ENCODE assay signal across 9 cellular contexts in genomic region chr2:127218843-127219715, GRCh38. TPM values are rescaled to one million over a fixed set of nuclear protein-coding genes. Genes with fewer than 3 reads are reported as not detected.
DNase-seq lines count a peak whose midpoint lies in the region; ATAC-seq and TF ChIP-seq lines count a peak whose summit lies in the region.
"Had no signal": no experiment of that assay in that cellular context is flagged by ENCODE, and none has a peak within 500 bp of the region (broad histone marks: within the 10 kb centered on the region; RNA-seq: fewer than 3 reads in every experiment).

No MANE protein-coding gene starts in this region.

- WGBS in trophoblast cell (ENCODE audit: extremely low coverage, insufficient coverage, insufficient read length), result no CpG with 5 or more reads among the region's 64 CpGs

- peak overlapping the region; percentile 5 for H2BK120ac ChIP-seq in trophoblast cell (ENCODE audit: insufficient read depth, low read length, poor library complexity)

- H4K91ac ChIP-seq in trophoblast cell (ENCODE audit: low read depth, low read length), result peak overlapping the region; percentile 76

- peak overlapping the region; percentile 29 for H3K4ac ChIP-seq in trophoblast cell (ENCODE audit: low read depth, low read length)

- peak overlapping the region; percentile 31 for H2AK5ac ChIP-seq in trophoblast cell (ENCODE audit: low read length)

- H3K4me1 ChIP-seq in CD8-positive, alpha-beta memory T cell (ENCODE audit: insufficient read depth, low read length), result peaks cover 7% of the 10 kb centered on the region
- peaks cover 12 to 18% of the 10 kb centered on the region in 2 experiments for H3K4me1 ChIP-seq in trophoblast cell (ENCODE audit: control insufficient read depth in 1 of 2, insufficient read depth in 2 of 2, low read length in 2 of 2)

- no peaks in the 10 kb centered on the region for H3K9me3 ChIP-seq in CD8-positive, alpha-beta memory T cell (ENCODE audit: low read length)
- no peaks in the 10 kb centered on the region for H3K9me3 ChIP-seq in trophoblast cell (ENCODE audit: insufficient read depth, low read depth, low read length)

- H3K4me2 ChIP-seq in trophoblast cell (ENCODE audit: low read length), result peak overlapping the region; percentile 98

- no peaks in the 10 kb centered on the region for H3K79me2 ChIP-seq in trophoblast cell (ENCODE audit: control insufficient read depth, insufficient read depth, low read length, poor library complexity)

- peak overlapping the region; percentile 9 for H2BK5ac ChIP-seq in trophoblast cell (ENCODE audit: low read depth, low read length, poor library complexity)

- no peak for DNase-seq in CD8-positive, alpha-beta memory T cell
- DNase-seq in SK-N-DZ (ENCODE audit: low spot score) (peak; percentile 45), fibroblast of the aortic adventitia (ENCODE audit: low read depth) (no peak), trophoblast cell (no peak), GF-D8 (lab: John Stamatoyannopoulos, UW) (no peak)
- no peak for DNase-seq in activated CD4-positive, CD25-positive, alpha-beta regulatory T cell treated with anti-CD3 and anti-CD28 coated beads, Interleukin-2, amount 50 U/mL, for 72 hours

- no peak overlapping the region for H3K4me3 ChIP-seq in CD8-positive, alpha-beta memory T cell (ENCODE audit: low read length)
- H3K4me3 ChIP-seq in fibroblast of the aortic adventitia (ENCODE audit: low read depth, low read length), result peak overlapping the region; percentile 51
- peak overlapping the region; percentile 72 for H3K4me3 ChIP-seq in trophoblast cell (ENCODE audit: low read depth, low read length)

- CTCF ChIA-PET in CD8-positive, alpha-beta memory T cell (lab: Charles Lee), result no interaction called here

- H3K27me3 ChIP-seq in CD8-positive, alpha-beta memory T cell (ENCODE audit: insufficient read depth, low read length, poor library complexity, severe bottlenecking), result peaks cover 21% of the 10 kb centered on the region
- H3K27me3 ChIP-seq in trophoblast cell (ENCODE audit: insufficient read depth, low read length), result peaks cover 13% of the 10 kb centered on the region

- no peak overlapping the region for H3K27ac Mint-ChIP-seq in CD8-positive, alpha-beta memory T cell

- peaks cover 7% of the 10 kb centered on the region for H3K79me1 ChIP-seq in trophoblast cell (ENCODE audit: low read length)

- H2AFZ ChIP-seq in trophoblast cell (ENCODE audit: insufficient read depth, low read length, poor library complexity), result peak overlapping the region; percentile 79

- H3K9me3 Mint-ChIP-seq in CD8-positive, alpha-beta memory T cell, result peaks cover 3 to 9% (median 5%) of the 10 kb centered on the region in 5 donors

- peaks cover 11 to 24% (median 20%) of the 10 kb centered on the region in 3 donors for H3K4me1 Mint-ChIP-seq in CD8-positive, alpha-beta memory T cell

- H3K18ac ChIP-seq in trophoblast cell (ENCODE audit: low read length), result peak overlapping the region; percentile 60

- H3K14ac ChIP-seq in trophoblast cell (ENCODE audit: low read length), result peak overlapping the region; percentile 73

- no peak for TF ChIP-seq CTCF in fibroblast of the aortic adventitia (IDR thresholded peaks at IDR 0.05; ENCODE audit: insufficient read depth, low read length)

- POLR2A ChIA-PET in CD8-positive, alpha-beta memory T cell (lab: Charles Lee), result no interaction called here

- H4K8ac ChIP-seq in trophoblast cell (ENCODE audit: low read depth, low read length), result peak overlapping the region; percentile 78

- no peak overlapping the region for H3K23ac ChIP-seq in trophoblast cell (ENCODE audit: low read length)

- H4K12ac ChIP-seq in trophoblast cell (ENCODE audit: low read depth, low read length), result peak overlapping the region; percentile 3

- peak overlapping the region; percentile 49 for H3K9ac ChIP-seq in trophoblast cell (ENCODE audit: low read length)

- no peak overlapping the region for H3K27ac ChIP-seq in CD8-positive, alpha-beta memory T cell (ENCODE audit: low read depth, low read length)
- H3K27ac ChIP-seq in trophoblast cell (ENCODE audit: low read depth, low read length), result no peak overlapping the region

- peak overlapping the region; percentile 42 for H2BK12ac ChIP-seq in trophoblast cell (ENCODE audit: low read length)

- peak overlapping the region in 6 of 7 donors; percentile 36 to 74 (median 68) for H3K4me3 Mint-ChIP-seq in CD8-positive, alpha-beta memory T cell

- H3K36me3 ChIP-seq in CD8-positive, alpha-beta memory T cell (ENCODE audit: insufficient read depth, low read length), result no peaks in the 10 kb centered on the region
- no peaks in the 10 kb centered on the region for H3K36me3 ChIP-seq in trophoblast cell (ENCODE audit: control insufficient read depth in 1 of 2, insufficient read depth in 2 of 2, low read length in 2 of 2)

- peaks cover 51 to 66% of the 10 kb centered on the region in 2 donors for H3K27me3 Mint-ChIP-seq in CD8-positive, alpha-beta memory T cell

- H3K36me3 Mint-ChIP-seq in CD8-positive, alpha-beta memory T cell, result no peaks in the 10 kb centered on the region

- no peak for ATAC-seq in GM21526 (IDR thresholded peaks at IDR 0.05; ENCODE audit: low FRiP score, unreplicated experiment)
- ATAC-seq in HG02759 (IDR thresholded peaks at IDR 0.05; ENCODE audit: unreplicated experiment), result no peak

RNA-seq across cellular contexts. Expression of gene CYP27C1, which starts 1.0 kb away (rescaled TPM):
- not detected for total RNA-seq in CD8-positive, alpha-beta memory T cell
- polyA plus RNA-seq in CD8-positive, alpha-beta memory T cell, result not detected
- polyA plus RNA-seq in SK-N-DZ (2014; cell fraction: cytosol; rRNA removed), result 2.1 and 2.3 TPM in 2 replicates
- 1.3 and 1.7 TPM in 2 replicates for polyA plus RNA-seq in SK-N-DZ (2014; cell fraction: nucleus; rRNA removed)
- 0.41 and 0.72 TPM in 2 replicates for total RNA-seq in fibroblast of the aortic adventitia (ENCODE audit: low replicate concordance)
- 0.79 and 1.0 TPM in 2 replicates for polyA plus RNA-seq in trophoblast cell (2013)
- total RNA-seq: T-helper 1 cell treated with Interleukin-12 subunit alpha and Interleukin-12 subunit beta and Interleukin-4 antibody, amounts not matched to agents 30 ng/mL and 1 ng/mL, for 36 hours had no signal
